Comparison of ENCODE assay signal across 8 cellular contexts in genomic region chr11:39374963-39375698, GRCh38.
A peak's percentile ranks its signal among the peaks of the same experiment; 100 is the strongest.
DNase-seq lines count a peak whose midpoint lies in the region; ATAC-seq and TF ChIP-seq lines count a peak whose summit lies in the region.

No MANE protein-coding gene starts in this region.

- intact Hi-C loops in esophagus muscularis mucosa (cut with DNase I): loop anchor here (10.0 kb wide), 1 partner anchor 920 kb away; no protein-coding TSS in a partner anchor

- TF ChIP-seq EP300 in esophagus muscularis mucosa (IDR thresholded peaks at IDR 0.05): no peak

- H3K9me3 ChIP-seq in esophagus muscularis mucosa: no peaks in the 10 kb centered on the region
- H3K9me3 ChIP-seq in smooth muscle cell (replicated peaks; ENCODE audit: low read depth): no peaks in the 10 kb centered on the region

- DNase-seq in AG09309 (ENCODE audit: low read depth) (no peak), GM13976 (ENCODE audit: low spot score) (no peak), OCI-M1 (lab: John Stamatoyannopoulos, UW) (peak; percentile 75), esophagus muscularis mucosa (ENCODE audit: extremely low spot score) (no peak), smooth muscle cell (lab: John Stamatoyannopoulos, UW; ENCODE audit: unreplicated experiment) (no peak), ureter (ENCODE audit: low spot score) (no peak)
- DNase-seq in stimulated activated CD4-positive, alpha-beta T cell treated with anti-CD3 and anti-CD28 coated beads, Interleukin-4, amount 100 ng/mL, for 1 hour: no peak

- H3K79me2 ChIP-seq in smooth muscle cell (ENCODE audit: low read depth): no peaks in the 10 kb centered on the region

- no peaks in the 10 kb centered on the region for H4K20me1 ChIP-seq in smooth muscle cell (ENCODE audit: low read depth)

- TF ChIP-seq POLR2A in esophagus muscularis mucosa (IDR thresholded peaks at IDR 0.05; ENCODE audit: low read depth): no peak

- H3K9ac ChIP-seq in smooth muscle cell (ENCODE audit: low read depth): no peak overlapping the region

- H3K36me3 ChIP-seq in esophagus muscularis mucosa (no peaks in the 10 kb centered on the region), smooth muscle cell (ENCODE audit: low read depth) (no peaks in the 10 kb centered on the region)

- H3K27me3 ChIP-seq in esophagus muscularis mucosa: no peaks in the 10 kb centered on the region
- no peaks in the 10 kb centered on the region for H3K27me3 ChIP-seq in smooth muscle cell (ENCODE audit: low read depth)

- no peaks in the 10 kb centered on the region for H3F3A ChIP-seq in smooth muscle cell (ENCODE audit: low read depth)

- no peak overlapping the region for H2AFZ ChIP-seq in smooth muscle cell (ENCODE audit: low read depth)

- H3K4me3 ChIP-seq in AG09309 (ENCODE audit: control insufficient read depth, low read depth, low read length) (no peak overlapping the region), esophagus muscularis mucosa (no peak overlapping the region), smooth muscle cell (no peak overlapping the region)

- in situ Hi-C loops in GM13976 (cut with MboI; ENCODE audit: low sequenced_read_pairs, unreplicated experiment): no loop called here

- TF ChIP-seq CTCF in AG09309 (IDR thresholded peaks at IDR 0.05; ENCODE audit: control insufficient read depth, insufficient read depth, low read depth, low read length, missing control alignments) (peak; percentile 35), GM13976 (IDR thresholded peaks at IDR 0.05; ENCODE audit: borderline replicate concordance, control extremely low read depth, extremely low read depth, insufficient read depth, missing control alignments) (peak; percentile 30), esophagus muscularis mucosa (IDR thresholded peaks at IDR 0.05) (peak; percentile 24 to 56 (median 40)), smooth muscle cell (IDR thresholded peaks at IDR 0.05; ENCODE audit: borderline replicate concordance, insufficient read depth, poor library complexity, severe bottlenecking) (peak; percentile 61)

- H3K4me1 ChIP-seq in esophagus muscularis mucosa (no peaks in the 10 kb centered on the region), smooth muscle cell (ENCODE audit: low read depth) (no peaks in the 10 kb centered on the region)

- WGBS in esophagus muscularis mucosa: 49% methylated on average over 8 of the region's 8 CpGs
- 56% methylated on average over 8 of the region's 8 CpGs for WGBS in smooth muscle cell (ENCODE audit: low lambda C conversion rate)

- no peak for ATAC-seq in GM21367 (IDR thresholded peaks at IDR 0.05; ENCODE audit: unreplicated experiment)

- no peak overlapping the region for H3K4me2 ChIP-seq in smooth muscle cell

- H3K27ac ChIP-seq in esophagus muscularis mucosa (replicated peaks in 1 of 4) (no peak overlapping the region), smooth muscle cell (ENCODE audit: low read depth) (no peak overlapping the region)
